In genomic region chr9:97398999-97399758, GRCh38 we compare ENCODE assay signal across 7 cellular contexts. TPM values are rescaled to one million over a fixed set of nuclear protein-coding genes. Genes with fewer than 3 reads are reported as not detected.
DNase-seq lines count a peak whose midpoint lies in the region; ATAC-seq and TF ChIP-seq lines count a peak whose summit lies in the region.

No MANE protein-coding gene starts in this region.

- peaks cover 5% of the 10 kb centered on the region for H3K27me3 Mint-ChIP-seq in T-helper 17 cell

- TF ChIP-seq POLR2A in adrenal gland (IDR thresholded peaks at IDR 0.05), result no peak
- no peak for TF ChIP-seq POLR2A in spleen (IDR thresholded peaks at IDR 0.05)

- H3K27ac ChIP-seq in adrenal gland (no peak overlapping the region), hepatocyte (peak overlapping the region; percentile 61), spleen (no peak overlapping the region)

- TF ChIP-seq CTCF in GM13977 (IDR thresholded peaks at IDR 0.05; ENCODE audit: extremely low read depth, insufficient read depth, missing control alignments) (peak; percentile 99), adrenal gland (IDR thresholded peaks at IDR 0.05) (peak; percentile 88 to 98 (median 92)), hepatocyte (IDR thresholded peaks at IDR 0.05; ENCODE audit: poor library complexity) (peak; percentile 89), spleen (IDR thresholded peaks at IDR 0.05 in 8 of 11, conservative IDR thresholded peaks at IDR 0.05 in 3 of 11) (peak; percentile 84 to 98 (median 95))

- no peaks in the 10 kb centered on the region for H3K36me3 ChIP-seq in adrenal gland (replicated peaks in 1 of 2)
- H3K36me3 ChIP-seq in hepatocyte (replicated peaks; ENCODE audit: insufficient read depth, low read depth), result no peaks in the 10 kb centered on the region
- H3K36me3 ChIP-seq in spleen, result no peaks in the 10 kb centered on the region

- H3K4me3 Mint-ChIP-seq in T-helper 17 cell, result no peak overlapping the region

- H3K4me1 Mint-ChIP-seq in T-helper 17 cell, result peaks cover 12% of the 10 kb centered on the region

- no peak overlapping the region for H3K27ac Mint-ChIP-seq in T-helper 17 cell

- peaks cover 4% of the 10 kb centered on the region for H3K36me3 Mint-ChIP-seq in T-helper 17 cell (ENCODE audit: low read depth)

- no peak overlapping the region for H2AFZ ChIP-seq in hepatocyte

- H3K79me2 ChIP-seq in hepatocyte, result no peaks in the 10 kb centered on the region

- in situ Hi-C loops in GM13977 (cut with MboI; ENCODE audit: low pct_unique_long_range_greater_than_20kb, low sequenced_read_pairs, unreplicated experiment), result loop anchor here (25.0 kb wide), 1 partner anchor 537 kb away; the partner anchor contains the start of gene ZNF782

- H3K4me2 ChIP-seq in hepatocyte, result no peak overlapping the region

- H3K4me3 ChIP-seq in adrenal gland, result no peak overlapping the region
- H3K4me3 ChIP-seq in hepatocyte, result no peak overlapping the region
- H3K4me3 ChIP-seq in spleen, result no peak overlapping the region

- DNase-seq in GM13977 (ENCODE audit: low spot score) (peak; percentile 71), HuH-7 (ENCODE audit: low spot score) (peak; percentile 68), T-helper 17 cell (peak; percentile 48 to 62 (median 57)), adrenal gland (peak; percentile 79 to 89 (median 87)), hepatocyte (ENCODE audit: low spot score) (peak; percentile 89), spleen (peak; percentile 92)

- H3K27me3 ChIP-seq in adrenal gland (no peaks in the 10 kb centered on the region), hepatocyte (no peaks in the 10 kb centered on the region), spleen (replicated peaks in 1 of 7) (no peaks in the 10 kb centered on the region)

- intact Hi-C loops in adrenal gland (cut with DNase I) (loop anchor here in 1 of 2 donors (2.0 kb wide), 1 partner anchor 542 kb away; no protein-coding TSS in a partner anchor), spleen (cut with DNase I; ENCODE audit: low total_unique reads) (loop anchor here (5.0 kb wide), 1 partner anchor 542 kb away; no protein-coding TSS in a partner anchor)

- no peaks in the 10 kb centered on the region for H3K9me3 ChIP-seq in T-helper 17 cell (ENCODE audit: control insufficient read depth, low read length, poor library complexity, severe bottlenecking)
- H3K9me3 ChIP-seq in adrenal gland (replicated peaks in 1 of 3), result peaks cover 0 to 9% (median 0%) of the 10 kb centered on the region in 3 donors
- no peaks in the 10 kb centered on the region for H3K9me3 ChIP-seq in hepatocyte (ENCODE audit: low read depth)
- peaks cover 2 to 15% (median 14%) of the 10 kb centered on the region in 8 donors for H3K9me3 ChIP-seq in spleen

- 20 to 33% (median 25%) methylated on average over 20 of the region's 20 CpGs for WGBS in adrenal gland, 4 donors
- WGBS in hepatocyte (ENCODE audit: low lambda C conversion rate, missing lambda C conversion rate), result 38% methylated on average over 20 of the region's 20 CpGs
- WGBS in spleen, 5 donors, result 20 to 29% (median 23%) methylated on average over 20 of the region's 20 CpGs

- H3K9me2 ChIP-seq in hepatocyte (replicated peaks; ENCODE audit: insufficient read depth), result no peaks in the 10 kb centered on the region

- H3K4me1 ChIP-seq in adrenal gland (replicated peaks in 1 of 2) (peaks cover 0 to 6% of the 10 kb centered on the region in 2 donors), hepatocyte (ENCODE audit: insufficient read depth) (peaks cover 6% of the 10 kb centered on the region), spleen (peaks cover 0 to 7% (median 6%) of the 10 kb centered on the region in 6 donors)

- H4K20me1 ChIP-seq in hepatocyte (ENCODE audit: insufficient read depth, poor library complexity, severe bottlenecking), result no peaks in the 10 kb centered on the region

- ATAC-seq in T-helper 17 cell (peak; percentile 85), GM21619 (IDR thresholded peaks at IDR 0.05; ENCODE audit: unreplicated experiment) (no peak)

RNA-seq across cellular contexts. Expression of gene TDRD7, which starts 12.7 kb away (rescaled TPM):
- total RNA-seq in T-helper 17 cell (10 to 100 TPM in 1 of 2 donors, 1 to 10 TPM in 1; 8.5 to 10.4 TPM), adrenal gland (10 to 100 TPM in 3 of 8 donors, 1 to 10 TPM in 5; 8.4 to 11.6 (median 9.3) TPM), hepatocyte (16.1 and 18.2 TPM in 2 replicates), spleen (10 to 100 TPM; 12.0 to 18.7 (median 15.6) TPM)
- polyA plus RNA-seq in adrenal gland (10 to 100 TPM in 1 of 3 donors, 1 to 10 TPM in 2; 5.2 to 13.3 (median 5.4) TPM), hepatocyte (9.2 and 10.4 TPM in 2 replicates), spleen (1 to 10 TPM; 6.4 to 9.5 (median 7.4) TPM)
